17 cellular contexts compared by ENCODE assay signal in the genomic region with DNA sequence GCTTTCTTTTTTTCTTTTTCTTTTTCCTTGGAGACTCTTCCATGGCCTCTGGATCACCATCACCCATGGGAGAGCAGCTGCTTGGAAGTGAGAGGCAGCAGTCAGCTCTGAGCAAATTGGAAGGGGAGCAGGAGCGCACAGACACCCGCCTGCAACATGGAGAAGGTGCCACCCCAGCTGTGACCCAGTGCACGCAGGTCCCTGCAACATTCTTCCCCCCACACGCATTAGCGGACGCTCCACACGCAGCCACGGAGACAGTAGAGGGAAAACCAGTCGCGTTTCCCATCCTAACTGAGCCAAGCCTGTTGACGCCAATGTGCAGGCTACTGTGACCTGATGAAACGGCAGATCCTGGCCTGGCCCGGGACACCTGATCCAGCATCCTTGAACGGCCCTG.
"Had no signal": no experiment of that assay in that cellular context is flagged by ENCODE, and none has a peak within 500 bp of the region (broad histone marks: within the 10 kb centered on the region; RNA-seq: fewer than 3 reads in every experiment).

No MANE protein-coding gene starts in this region.

- H3K4me3 ChIP-seq: coronary artery, left ventricle myocardium inferior, skin epidermis had no signal

- H3K4me3 Mint-ChIP-seq: neural crest cell; stimulated activated memory B cell treated with anti-CD40 and anti-IgM and Interleukin-4, amounts not matched to agents 10 μg/mL and 1 μg/mL and 100 μg/mL, for 72 hours had no signal

- H3K79me2 ChIP-seq: parathyroid adenoma had no signal

- FAIRE-seq: frontal cortex had no signal

- H3K27me3 ChIP-seq: heart right ventricle had no signal

- H3K9ac ChIP-seq: parathyroid adenoma had no signal

- H3K4me1 ChIP-seq: parathyroid adenoma had no signal

- ATAC-seq: activated CD4-positive, CD25-positive, alpha-beta regulatory T cell treated with anti-CD3 and anti-CD28 coated beads, Interleukin-2, amount 50 U/mL, for 24 hours; heart right ventricle had no signal

- H2AFZ ChIP-seq: parathyroid adenoma had no signal

- H3K9me3 ChIP-seq: heart right ventricle, left ventricle myocardium inferior had no signal

- H3K9me3 Mint-ChIP-seq: neural crest cell; stimulated activated memory B cell treated with anti-CD40 and anti-IgM and Interleukin-4, amounts not matched to agents 10 μg/mL and 1 μg/mL and 100 μg/mL, for 72 hours had no signal

- H3K4me1 Mint-ChIP-seq: neural crest cell had no signal

- H3K27ac ChIP-seq: left ventricle myocardium inferior, parathyroid adenoma had no signal

- H3K27me3 Mint-ChIP-seq: stimulated activated memory B cell treated with anti-CD40 and anti-IgM and Interleukin-4, amounts not matched to agents 10 μg/mL and 1 μg/mL and 100 μg/mL, for 72 hours had no signal

- DNase-seq: activated CD8-positive, alpha-beta memory T cell treated with anti-CD3 and anti-CD28 coated beads for 24 hours; activated gamma-delta T cell treated with Interleukin-2 at 50 U/mL for 16 hours; effector CD4-positive, alpha-beta T cell; heart right ventricle; islet precursor cell; left ventricle myocardium inferior; mesenchymal stem cell; retina; SHP77 treated with DMSO at 0.1 percent for 48 hours; trophoblast cell had no signal
